Comparison of ENCODE assay signal across 11 cellular contexts in genomic region chr4:145433684-145434083, GRCh38.
"Had no signal": no experiment of that assay in that cellular context is flagged by ENCODE, and none has a peak within 500 bp of the region (broad histone marks: within the 10 kb centered on the region; RNA-seq: fewer than 3 reads in every experiment).

No MANE protein-coding gene starts in this region.

- H2AFZ ChIP-seq: GM23248, GM23338 had no signal

- DNase-seq: GM23248, GOT3, H7, H9, HCEC 1CT, HFFc6 had no signal

- H3K27ac Mint-ChIP-seq: GM23338, H9, HFFc6 had no signal

- H3K9me3 ChIP-seq: HAP-1 had no signal

- H3K36me3 ChIP-seq: HAP-1 had no signal

- H3K4me1 ChIP-seq: HAP-1 had no signal

- H3K9ac ChIP-seq: GM23248 had no signal

- H3K27ac ChIP-seq: GM23248 had no signal

- H3K9me3 Mint-ChIP-seq: H9, HFFc6 had no signal

- H3K4me3 ChIP-seq: GM23248, GM23338, HAP-1 had no signal

- FAIRE-seq: H1, H54 had no signal

- H3K4me3 Mint-ChIP-seq: GM23338, H9, HFFc6 had no signal

- ATAC-seq: GM23338, HCT116 had no signal

- H3K4me2 ChIP-seq: GM23338 had no signal
